Comparison of ENCODE assay signal across 14 cellular contexts in the genomic region with DNA sequence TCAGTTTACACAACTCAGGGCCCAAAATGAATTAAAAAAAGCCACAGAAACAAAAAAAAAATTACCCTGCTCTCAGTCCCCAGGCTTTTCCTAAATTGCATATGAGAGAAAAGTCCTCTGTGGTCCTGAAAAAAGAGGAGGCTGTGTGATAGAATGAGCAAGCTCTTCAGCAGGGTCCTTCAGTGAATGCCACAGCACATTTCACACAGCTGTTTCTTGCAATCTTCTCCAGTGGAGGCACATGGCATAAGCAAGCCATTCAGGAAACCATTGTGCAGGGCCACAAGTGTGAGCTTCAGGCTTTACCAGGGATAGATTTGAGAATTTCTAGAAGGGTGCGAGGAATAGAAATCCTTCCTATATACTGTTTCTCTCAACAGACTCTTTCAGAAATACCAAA.
"Had no signal": no experiment of that assay in that cellular context is flagged by ENCODE, and none has a peak within 500 bp of the region (broad histone marks: within the 10 kb centered on the region; RNA-seq: fewer than 3 reads in every experiment).

No MANE protein-coding gene starts in this region.

- H3K9me3 Mint-ChIP-seq: endodermal cell; natural killer cell treated with Interleukin-12 subunit alpha and Interleukin-12 subunit beta and Interleukin-15 and Interleukin-18, amount 100 ng/mL, for 72 hours had no signal

- H3K36me3 Mint-ChIP-seq: natural killer cell treated with Interleukin-12 subunit alpha and Interleukin-12 subunit beta and Interleukin-15 and Interleukin-18, amount 100 ng/mL, for 72 hours had no signal

- ATAC-seq: heart right ventricle; left lobe of liver; natural killer cell treated with Interleukin-12 subunit alpha and Interleukin-12 subunit beta and Interleukin-15 and Interleukin-18, amount 100 ng/mL, for 72 hours; sciatic nerve had no signal

- H3K27me3 ChIP-seq: heart right ventricle had no signal

- H3K4me3 Mint-ChIP-seq: endodermal cell; natural killer cell treated with Interleukin-12 subunit alpha and Interleukin-12 subunit beta and Interleukin-15 and Interleukin-18, amount 100 ng/mL, for 72 hours had no signal

- H3K4me3 ChIP-seq: coronary artery, heart right ventricle, skin epidermis had no signal

- DNase-seq: effector CD4-positive, alpha-beta T cell; heart right ventricle; hypothalamus; kidney glomerular epithelial cell; mammary epithelial cell; occipital lobe; stimulated activated naive CD4-positive, alpha-beta T cell treated with Interleukin-2 at 50 U/mL for 16 hours; trophoblast cell had no signal

- H3K9me3 ChIP-seq: heart right ventricle had no signal
